Comparison of ENCODE assay signal across 13 cellular contexts in the genomic region with DNA sequence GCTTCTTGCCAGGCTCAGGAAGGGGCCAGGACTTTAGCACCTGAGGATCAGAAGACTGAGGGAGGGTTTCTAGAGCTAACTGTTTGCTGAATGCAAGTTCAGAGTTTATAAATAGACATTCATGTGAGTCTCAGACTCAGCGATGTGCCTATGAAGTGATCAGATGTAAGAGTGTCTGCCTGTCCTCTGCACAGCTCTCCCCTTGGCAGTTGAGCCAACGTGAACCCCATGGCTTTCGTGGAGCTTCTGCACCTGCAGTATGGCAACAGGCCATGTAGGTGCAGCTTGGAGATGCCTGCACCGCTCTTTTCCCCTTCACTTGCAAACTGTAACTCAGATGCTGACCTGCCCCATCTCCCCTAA.
"Had no signal": no experiment of that assay in that cellular context is flagged by ENCODE, and none has a peak within 500 bp of the region (broad histone marks: within the 10 kb centered on the region; RNA-seq: fewer than 3 reads in every experiment).

No MANE protein-coding gene starts in this region.

- H3K9ac ChIP-seq: parathyroid adenoma had no signal

- H2AFZ ChIP-seq: parathyroid adenoma had no signal

- H3K4me1 ChIP-seq: parathyroid adenoma, tibial nerve had no signal

- H3K27ac ChIP-seq: brain microvascular endothelial cell, parathyroid adenoma, tibial nerve had no signal

- H3K9me3 ChIP-seq: heart left ventricle, tibial nerve had no signal

- H3K27me3 ChIP-seq: brain microvascular endothelial cell, tibial nerve had no signal

- H3K36me3 ChIP-seq: brain microvascular endothelial cell, heart left ventricle had no signal

- DNase-seq: activated CD4-positive, alpha-beta T cell treated with anti-CD3 and anti-CD28 coated beads, Interleukin-2, amount 50 U/mL, for 4 hours; amygdala; brain microvascular endothelial cell; effector CD4-positive, alpha-beta T cell; foreskin melanocyte; heart left ventricle; mesenchymal stem cell; nephron progenitor cell; small intestine had no signal

- H3K4me3 ChIP-seq: heart left ventricle, tibial nerve had no signal

- ATAC-seq: activated CD4-positive, CD25-positive, alpha-beta regulatory T cell treated with anti-CD3 and anti-CD28 coated beads, Interleukin-2, amount 50 U/mL, for 24 hours had no signal

- H3K79me2 ChIP-seq: parathyroid adenoma had no signal

- FAIRE-seq: endothelial cell of umbilical vein, small intestine had no signal
